In the genomic region with DNA sequence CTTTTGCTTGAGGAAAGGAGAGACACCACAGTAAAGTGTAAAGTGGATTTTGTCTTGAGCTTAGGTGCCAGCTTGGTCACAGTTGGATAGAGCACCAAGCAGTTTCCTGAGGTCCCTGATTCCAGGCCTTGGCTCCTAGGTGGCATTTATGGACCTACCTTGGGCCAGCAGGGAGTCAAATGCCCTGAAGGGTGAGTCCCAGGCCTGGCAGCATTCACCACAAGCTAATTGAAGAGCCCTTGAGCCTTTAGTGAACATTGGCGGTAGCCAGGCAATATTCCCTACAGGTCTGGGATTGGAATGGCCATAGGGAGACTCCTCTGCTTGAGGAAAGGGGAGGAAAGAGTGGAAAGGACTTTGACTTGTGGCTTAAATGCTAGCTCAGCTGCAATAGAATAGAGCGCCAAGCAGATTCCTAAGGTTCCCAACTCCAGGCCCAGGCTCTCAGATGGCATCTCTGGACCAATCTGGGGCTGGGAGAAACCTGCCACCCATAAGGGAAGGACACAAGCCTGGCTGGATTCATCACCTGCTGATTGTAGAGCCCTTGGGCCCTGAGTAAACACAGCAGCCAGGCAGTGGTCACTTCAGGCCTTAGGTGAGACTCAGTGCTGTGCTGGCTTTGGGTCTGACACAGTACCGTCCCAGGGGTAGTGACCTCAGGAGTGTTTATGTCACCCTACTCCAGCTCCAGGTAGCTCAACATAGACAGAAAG, we compare ENCODE assay signal across 18 cellular contexts.
"Had no signal": no experiment of that assay in that cellular context is flagged by ENCODE, and none has a peak within 500 bp of the region (broad histone marks: within the 10 kb centered on the region; RNA-seq: fewer than 3 reads in every experiment).

No MANE protein-coding gene starts in this region.

- H3K4me1 Mint-ChIP-seq: activated CD4-positive, alpha-beta memory T cell treated with anti-CD3 and anti-CD28 coated beads, Interleukin-2, amount 10 ng/mL, durations not matched to agents 7 days and 5 days; activated CD4-positive, alpha-beta T cell treated with anti-CD3 and anti-CD28 coated beads, Interleukin-2, amount 10 ng/mL, durations not matched to agents 7 days and 5 days; activated naive CD4-positive, alpha-beta T cell treated with anti-CD3 and anti-CD28 coated beads, Interleukin-2, amount 50 U/mL, for 24 hours had no signal

- H3K4me2 ChIP-seq: KMS-11, SK-N-SH had no signal

- H3K27me3 ChIP-seq: body of pancreas, Peyer's patch, SJCRH30 had no signal

- H3K4me1 ChIP-seq: Peyer's patch, SJCRH30 had no signal

- H3K27ac ChIP-seq: body of pancreas, KMS-11, Peyer's patch, SJCRH30 had no signal

- H3K4me3 Mint-ChIP-seq: activated CD4-positive, alpha-beta memory T cell treated with anti-CD3 and anti-CD28 coated beads, Interleukin-2, amount 10 ng/mL, durations not matched to agents 7 days and 5 days; activated CD4-positive, alpha-beta T cell treated with anti-CD3 and anti-CD28 coated beads, Interleukin-2, amount 10 ng/mL, durations not matched to agents 7 days and 5 days; activated naive CD4-positive, alpha-beta T cell treated with anti-CD3 and anti-CD28 coated beads, Interleukin-2, amount 50 U/mL, for 24 hours; activated T-cell treated with anti-CD3 and anti-CD28 coated beads, Interleukin-2, amount 50 U/mL, for 72 hours had no signal

- H3K27ac Mint-ChIP-seq: activated CD4-positive, alpha-beta memory T cell treated with anti-CD3 and anti-CD28 coated beads, Interleukin-2, amount 10 ng/mL, durations not matched to agents 7 days and 5 days; activated CD4-positive, alpha-beta T cell treated with anti-CD3 and anti-CD28 coated beads, Interleukin-2, amount 10 ng/mL, durations not matched to agents 7 days and 5 days; activated naive CD4-positive, alpha-beta T cell treated with anti-CD3 and anti-CD28 coated beads, Interleukin-2, amount 50 U/mL, for 24 hours; activated T-cell treated with anti-CD3 and anti-CD28 coated beads, Interleukin-2, amount 50 U/mL, for 72 hours had no signal

- H3K36me3 Mint-ChIP-seq: activated naive CD4-positive, alpha-beta T cell treated with anti-CD3 and anti-CD28 coated beads, Interleukin-2, amount 50 U/mL, for 24 hours had no signal

- DNase-seq: activated CD4-positive, alpha-beta memory T cell treated with anti-CD3 and anti-CD28 coated beads, Interleukin-2, amount 10 ng/mL, durations not matched to agents 7 days and 5 days; activated CD4-positive, alpha-beta T cell treated with anti-CD3 and anti-CD28 coated beads, Interleukin-2, amount 10 ng/mL, durations not matched to agents 7 days and 5 days; activated CD4-positive, CD25-positive, alpha-beta regulatory T cell; activated naive CD4-positive, alpha-beta T cell; activated T-cell treated with anti-CD3 and anti-CD28 coated beads, Interleukin-2, amount 50 U/mL, for 72 hours; NCI-H1092; NCI-H2029; NCI-H2107; NCI-H510A treated with DMSO at 0.1 percent for 48 hours; NCI-H69; Right ventricle myocardium superior; SJCRH30; SK-N-SH; T-helper 1 cell had no signal

- H3K9ac ChIP-seq: KMS-11, SK-N-SH had no signal

- H3K9me3 ChIP-seq: body of pancreas, Peyer's patch, SK-N-SH had no signal

- H3K4me3 ChIP-seq: body of pancreas, Peyer's patch, SJCRH30 had no signal

- ATAC-seq: activated T-cell treated with anti-CD3 and anti-CD28 coated beads, Interleukin-2, amount 50 U/mL, for 72 hours had no signal

- H3K36me3 ChIP-seq: Peyer's patch had no signal
